ENCODE assay signal across 8 cellular contexts in the genomic region with DNA sequence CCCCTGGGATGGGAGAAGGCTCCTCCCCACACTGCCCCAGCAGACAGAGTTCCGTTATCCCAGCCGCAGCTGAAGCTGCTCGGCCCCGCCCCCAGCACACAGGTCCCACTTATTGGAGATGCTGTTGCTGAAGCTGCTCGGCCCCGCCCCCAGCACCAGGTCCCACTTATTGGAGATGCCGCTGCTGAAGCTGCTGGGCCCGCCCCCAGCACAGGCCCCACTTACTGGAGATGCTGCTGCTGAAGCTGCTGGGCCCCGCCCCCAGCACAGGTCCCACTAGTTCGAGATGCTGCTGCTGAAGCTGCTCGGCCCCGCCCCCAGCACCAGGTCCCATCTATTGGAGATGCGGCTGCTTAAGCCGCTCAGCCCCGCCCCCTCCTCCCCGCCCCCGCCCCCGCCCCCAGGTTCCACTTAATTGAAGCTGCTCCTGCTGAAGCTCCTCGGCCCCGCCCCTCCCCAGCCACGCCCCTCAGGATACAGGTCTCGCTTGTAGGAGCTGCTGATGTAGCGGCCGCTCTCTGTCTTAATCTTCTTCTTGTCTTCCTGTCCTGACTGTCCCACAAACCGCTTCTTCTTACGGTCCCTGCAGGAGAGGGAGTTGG. TPM values are rescaled to one million over a fixed set of nuclear protein-coding genes. Genes with fewer than 3 reads are reported as not detected.
A peak's percentile ranks its signal among the peaks of the same experiment; 100 is the strongest.
DNase-seq lines count a peak whose midpoint lies in the region; ATAC-seq and TF ChIP-seq lines count a peak whose summit lies in the region.
"Had no signal": no experiment of that assay in that cellular context is flagged by ENCODE, and none has a peak within 500 bp of the region (broad histone marks: within the 10 kb centered on the region; RNA-seq: fewer than 3 reads in every experiment).

No MANE protein-coding gene starts in this region.

- peaks cover 13% of the 10 kb centered on the region for H4K20me1 ChIP-seq in osteoblast (ENCODE audit: insufficient read depth, low read length)

- H3K27ac ChIP-seq in SK-N-MC: no peak overlapping the region
- no peak overlapping the region for H3K27ac ChIP-seq in osteoblast (ENCODE audit: low read depth, low read length)

- DNase-seq in activated T-cell treated with anti-CD3 and anti-CD28 coated beads, Interleukin-2, amount 50 U/mL, for 24 hours: no peak
- DNase-seq in activated T-cell treated with anti-CD3 and anti-CD28 coated beads, Interleukin-2, amount 50 U/mL, for 1 hour: no peak
- DNase-seq in SK-N-MC (ENCODE audit: low read depth, low spot score) (peak; percentile 85), osteoblast (ENCODE audit: insufficient read length, low spot score, missing footprints) (peak; percentile 79), activated gamma-delta T cell treated with Interleukin-2 at 50 U/mL for 16 hours (no peak)
- DNase-seq: GF-D8 had no signal

- H3K9ac ChIP-seq in SK-N-MC (ENCODE audit: insufficient read length): no peak overlapping the region

- no peaks in the 10 kb centered on the region for H3K79me2 ChIP-seq in osteoblast (ENCODE audit: insufficient read depth, low read length)

- peak overlapping the region; percentile 22 for H3K27ac Mint-ChIP-seq in activated T-cell treated with anti-CD3 and anti-CD28 coated beads, Interleukin-2, amount 50 U/mL, for 24 hours

- H3K36me3 ChIP-seq in SK-N-MC (ENCODE audit: insufficient read depth, low read length) (peaks cover 49% of the 10 kb centered on the region), osteoblast (ENCODE audit: insufficient read depth, low read length) (peaks cover 39% of the 10 kb centered on the region)

- TF ChIP-seq CTCF in osteoblast (IDR thresholded peaks at IDR 0.05; ENCODE audit: extremely low read depth, low read depth, low read length): no peak

- H3K36me3 Mint-ChIP-seq in activated T-cell treated with anti-CD3 and anti-CD28 coated beads, Interleukin-2, amount 50 U/mL, for 24 hours (ENCODE audit: low read depth): peaks cover 97% of the 10 kb centered on the region

- no peak overlapping the region for H3K4me3 Mint-ChIP-seq in activated T-cell treated with anti-CD3 and anti-CD28 coated beads, Interleukin-2, amount 50 U/mL, for 24 hours

- no peak overlapping the region for H2AFZ ChIP-seq in osteoblast (ENCODE audit: low read length)

- H3K27me3 Mint-ChIP-seq in activated T-cell treated with anti-CD3 and anti-CD28 coated beads, Interleukin-2, amount 50 U/mL, for 24 hours: no peaks in the 10 kb centered on the region

- no peaks in the 10 kb centered on the region for H3K9me3 Mint-ChIP-seq in activated T-cell treated with anti-CD3 and anti-CD28 coated beads, Interleukin-2, amount 50 U/mL, for 24 hours

- peaks cover 7% of the 10 kb centered on the region for H3K4me1 Mint-ChIP-seq in activated T-cell treated with anti-CD3 and anti-CD28 coated beads, Interleukin-2, amount 50 U/mL, for 24 hours (ENCODE audit: low read depth)

- H3K4me1 ChIP-seq in osteoblast (ENCODE audit: insufficient read depth, low read length): peaks cover 4% of the 10 kb centered on the region

- ATAC-seq in GM18519 (IDR thresholded peaks at IDR 0.05; ENCODE audit: low FRiP score, unreplicated experiment): no peak

- H3K9me3 ChIP-seq in SK-N-MC (ENCODE audit: low read depth, low read length) (no peaks in the 10 kb centered on the region), osteoblast (ENCODE audit: low read depth, low read length) (no peaks in the 10 kb centered on the region)

- H3K27me3 ChIP-seq in osteoblast (ENCODE audit: insufficient read depth, low read length): no peaks in the 10 kb centered on the region

- H3K4me2 ChIP-seq in osteoblast (ENCODE audit: insufficient read depth, low read length): no peak overlapping the region

- no peak overlapping the region for H3K4me3 ChIP-seq in SK-N-MC
- H3K4me3 ChIP-seq in osteoblast (ENCODE audit: insufficient read depth, low read length): no peak overlapping the region

RNA-seq across cellular contexts. Expression of gene CFAP73, which starts 12.0 kb away (rescaled TPM):
- not detected in 2 replicates for total RNA-seq in osteoblast
- total RNA-seq: M059J had no signal

RNA-seq across cellular contexts. Expression of gene DDX54, which starts 23.8 kb away (rescaled TPM):
- total RNA-seq in osteoblast: 40.2 and 49.5 TPM in 2 replicates

RNA-seq across cellular contexts. Expression of gene RITA1, which starts 24.0 kb away (rescaled TPM):
- 20.0 and 22.4 TPM in 2 replicates for total RNA-seq in osteoblast

RNA-seq across cellular contexts. Expression of gene RASAL1, which starts 26.0 kb away (rescaled TPM):
- total RNA-seq in osteoblast: not detected in 2 replicates
- total RNA-seq: M059J had no signal

RNA-seq across cellular contexts. Expression of gene TPCN1, which starts 59.7 kb away (rescaled TPM):
- total RNA-seq in osteoblast: 25.7 and 28.9 TPM in 2 replicates

Comparison
In these comparisons a context has a peak if more than half of its experiments do, and no peak if none do; other contexts are left out.
1. DNase-seq: peak in SK-N-MC (single experiment) and osteoblast (single experiment); none in activated T-cell treated with anti-CD3 and anti-CD28 coated beads, Interleukin-2, amount 50 U/mL, for 24 hours (single experiment), activated T-cell treated with anti-CD3 and anti-CD28 coated beads, Interleukin-2, amount 50 U/mL, for 1 hour (single experiment) and activated gamma-delta T cell treated with Interleukin-2 at 50 U/mL for 16 hours (single experiment).